ENCODE assay signal across 41 cellular contexts in the genomic region with DNA sequence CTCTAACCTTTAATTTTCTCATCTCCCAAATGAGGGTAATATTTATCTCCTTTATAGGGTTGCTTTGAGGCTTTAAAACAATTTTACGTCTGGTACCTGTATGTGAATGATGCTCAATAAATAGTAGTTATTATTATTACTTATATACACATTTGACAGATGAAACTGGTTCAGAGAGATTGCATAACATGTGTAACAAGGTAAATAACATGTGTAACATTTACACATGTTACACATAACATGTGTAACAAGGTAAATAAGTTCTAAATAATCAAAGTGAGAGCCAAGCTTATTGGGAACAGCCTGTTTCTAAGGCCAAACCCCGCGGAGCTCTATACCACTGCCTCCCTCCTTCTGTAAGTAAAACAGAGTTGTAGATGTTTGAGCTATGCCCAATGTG.
"Had no signal": no experiment of that assay in that cellular context is flagged by ENCODE, and none has a peak within 500 bp of the region (broad histone marks: within the 10 kb centered on the region; RNA-seq: fewer than 3 reads in every experiment).

No MANE protein-coding gene starts in this region.

- H3K27me3 Mint-ChIP-seq: activated naive CD4-positive, alpha-beta T cell treated with anti-CD3 and anti-CD28 coated beads, Interleukin-2, amount 10 ng/mL, durations not matched to agents 7 days and 5 days; brain had no signal

- DNase-seq: activated effector memory CD4-positive, alpha-beta T cell treated with anti-CD3 and anti-CD28 coated beads, Interleukin-2, amount 50 U/mL, for 16 hours; activated effector memory CD4-positive, alpha-beta T cell treated with Interleukin-2 at 50 U/mL for 16 hours; activated gamma-delta T cell; activated gamma-delta T cell treated with Interleukin-2 at 50 U/mL for 16 hours; activated naive CD4-positive, alpha-beta T cell; activated naive CD4-positive, alpha-beta T cell treated with anti-CD3 and anti-CD28 coated beads for 36 hours; activated naive CD4-positive, alpha-beta T cell treated with anti-CD3 and anti-CD28 coated beads, Interleukin-2, amount 10 ng/mL, durations not matched to agents 7 days and 5 days; activated naive CD4-positive, alpha-beta T cell treated with anti-CD3 and anti-CD28 coated beads, Interleukin-2, amount 50 U/mL, for 16 hours; activated naive CD4-positive, alpha-beta T cell treated with Interleukin-2 at 50 U/mL for 16 hours; activated naive CD8-positive, alpha-beta T cell treated with anti-CD3 and anti-CD28 coated beads for 36 hours; activated naive CD8-positive, alpha-beta T cell treated with anti-CD3 and anti-CD28 coated beads, Interleukin-2, amount 10 ng/mL, durations not matched to agents 7 days and 5 days; activated naive CD8-positive, alpha-beta T cell treated with anti-CD3 and anti-CD28 coated beads, Interleukin-2, amount 50 U/mL, for 24 hours; activated T-cell treated with anti-CD3 and anti-CD28 coated beads for 4 hours; activated T-cell treated with anti-CD3 and anti-CD28 coated beads, Interleukin-2, amount 50 U/mL, for 1 hour; activated T-cell treated with anti-CD3 and anti-CD28 coated beads, Interleukin-2, amount 50 U/mL, for 24 hours; activated T-cell treated with anti-CD3 and anti-CD28 coated beads, Interleukin-2, amount 50 U/mL, for 4 hours; activated T-cell treated with anti-CD3 and anti-CD28 coated beads, Interleukin-2, amount 50 U/mL, for 48 hours; activated T-cell treated with anti-CD3 and anti-CD28 coated beads, Interleukin-2, amount 50 U/mL, for 72 hours; adrenal gland; amniotic stem cell; amygdala; anterior cingulate cortex; aorta; body of pancreas; brain microvascular endothelial cell; caudate nucleus; central memory CD4-positive, alpha-beta T cell; cerebellar nuclear complex had no signal

- H3K9me3 Mint-ChIP-seq: activated naive CD4-positive, alpha-beta T cell treated with anti-CD3 and anti-CD28 coated beads for 36 hours; activated naive CD4-positive, alpha-beta T cell treated with anti-CD3 and anti-CD28 coated beads, Interleukin-2, amount 10 ng/mL, durations not matched to agents 7 days and 5 days; activated naive CD4-positive, alpha-beta T cell treated with anti-CD3 and anti-CD28 coated beads, Interleukin-2, amount 50 U/mL, for 24 hours; activated naive CD4-positive, alpha-beta T cell treated with anti-CD3 and anti-CD28 coated beads, Interleukin-2, amount 50 U/mL, for 72 hours; activated naive CD8-positive, alpha-beta T cell treated with anti-CD3 and anti-CD28 coated beads for 36 hours; activated naive CD8-positive, alpha-beta T cell treated with anti-CD3 and anti-CD28 coated beads, Interleukin-2, amount 10 ng/mL, durations not matched to agents 7 days and 5 days; activated naive CD8-positive, alpha-beta T cell treated with anti-CD3 and anti-CD28 coated beads, Interleukin-2, amount 50 U/mL, for 24 hours; activated T-cell treated with anti-CD3 and anti-CD28 coated beads, Interleukin-2, amount 50 U/mL, for 24 hours; activated T-cell treated with anti-CD3 and anti-CD28 coated beads, Interleukin-2, amount 50 U/mL, for 4 hours; activated T-cell treated with anti-CD3 and anti-CD28 coated beads, Interleukin-2, amount 50 U/mL, for 72 hours; activated T-helper 1 cell treated with anti-CD3 and anti-CD28 coated beads, Interleukin-12 subunit alpha, Interleukin-12 subunit beta, Interleukin-2, Interleukin-4 antibody, amounts not matched to agents 30 ng/mL and 10 ng/mL and 1 ng/mL, durations not matched to agents 14 hours and 24 hours and 36 hours; activated T-helper 17 cell treated with anti-CD3 and anti-CD28 coated beads, Interleukin-2, amount 50 U/mL, for 72 hours; activated T-helper 2 cell treated with anti-CD3 and anti-CD28 coated beads, Interferon-gamma antibody, Interleukin-2, Interleukin-4, amounts not matched to agents 10 μg/mL and 5 μg/mL and 100 μg/mL, durations not matched to agents 14 hours and 24 hours and 36 hours; brain had no signal

- H3K36me3 Mint-ChIP-seq: activated naive CD4-positive, alpha-beta T cell treated with anti-CD3 and anti-CD28 coated beads, Interleukin-2, amount 10 ng/mL, durations not matched to agents 7 days and 5 days; activated naive CD4-positive, alpha-beta T cell treated with anti-CD3 and anti-CD28 coated beads, Interleukin-2, amount 50 U/mL, for 24 hours; activated naive CD4-positive, alpha-beta T cell treated with anti-CD3 and anti-CD28 coated beads, Interleukin-2, amount 50 U/mL, for 72 hours; activated naive CD8-positive, alpha-beta T cell; activated naive CD8-positive, alpha-beta T cell treated with anti-CD3 and anti-CD28 coated beads for 36 hours; activated naive CD8-positive, alpha-beta T cell treated with anti-CD3 and anti-CD28 coated beads, Interleukin-2, amount 10 ng/mL, durations not matched to agents 7 days and 5 days had no signal

- H3K27ac Mint-ChIP-seq: activated naive CD4-positive, alpha-beta T cell treated with anti-CD3 and anti-CD28 coated beads for 36 hours; activated naive CD4-positive, alpha-beta T cell treated with anti-CD3 and anti-CD28 coated beads, Interleukin-2, amount 10 ng/mL, durations not matched to agents 7 days and 5 days; activated naive CD4-positive, alpha-beta T cell treated with anti-CD3 and anti-CD28 coated beads, Interleukin-2, amount 50 U/mL, for 72 hours; activated naive CD8-positive, alpha-beta T cell; activated naive CD8-positive, alpha-beta T cell treated with anti-CD3 and anti-CD28 coated beads for 36 hours; activated naive CD8-positive, alpha-beta T cell treated with anti-CD3 and anti-CD28 coated beads, Interleukin-2, amount 10 ng/mL, durations not matched to agents 7 days and 5 days; activated naive CD8-positive, alpha-beta T cell treated with anti-CD3 and anti-CD28 coated beads, Interleukin-2, amount 50 U/mL, for 24 hours; activated T-cell treated with anti-CD3 and anti-CD28 coated beads, Interleukin-2, amount 50 U/mL, for 24 hours; activated T-cell treated with anti-CD3 and anti-CD28 coated beads, Interleukin-2, amount 50 U/mL, for 72 hours; activated T-helper 1 cell treated with anti-CD3 and anti-CD28 coated beads, Interleukin-12 subunit alpha, Interleukin-12 subunit beta, Interleukin-2, Interleukin-4 antibody, amounts not matched to agents 30 ng/mL and 10 ng/mL and 1 ng/mL, durations not matched to agents 14 hours and 24 hours and 36 hours; activated T-helper 17 cell treated with anti-CD3 and anti-CD28 coated beads, Interleukin-2, amount 50 U/mL, for 72 hours; activated T-helper 2 cell treated with anti-CD3 and anti-CD28 coated beads, Interferon-gamma antibody, Interleukin-2, Interleukin-4, amounts not matched to agents 10 μg/mL and 5 μg/mL and 100 μg/mL, durations not matched to agents 14 hours and 24 hours and 36 hours; brain had no signal

- H3K9me3 ChIP-seq: adrenal gland, ascending aorta, body of pancreas, breast epithelium had no signal

- H3K36me3 ChIP-seq: adrenal gland, ascending aorta, brain microvascular endothelial cell, breast epithelium, cardiac muscle cell had no signal

- FAIRE-seq: astrocyte, bronchial epithelial cell had no signal

- H3K27me3 ChIP-seq: adrenal gland, ascending aorta, body of pancreas, brain microvascular endothelial cell, breast epithelium, cardiac muscle cell had no signal

- H3K4me1 Mint-ChIP-seq: activated naive CD4-positive, alpha-beta T cell treated with anti-CD3 and anti-CD28 coated beads, Interleukin-2, amount 10 ng/mL, durations not matched to agents 7 days and 5 days; activated naive CD4-positive, alpha-beta T cell treated with anti-CD3 and anti-CD28 coated beads, Interleukin-2, amount 50 U/mL, for 24 hours; activated naive CD8-positive, alpha-beta T cell treated with anti-CD3 and anti-CD28 coated beads for 36 hours; activated naive CD8-positive, alpha-beta T cell treated with anti-CD3 and anti-CD28 coated beads, Interleukin-2, amount 10 ng/mL, durations not matched to agents 7 days and 5 days; activated naive CD8-positive, alpha-beta T cell treated with anti-CD3 and anti-CD28 coated beads, Interleukin-2, amount 50 U/mL, for 24 hours; activated T-helper 17 cell treated with anti-CD3 and anti-CD28 coated beads, Interleukin-2, amount 50 U/mL, for 72 hours; central memory CD8-positive, alpha-beta T cell had no signal

- ATAC-seq: activated naive CD4-positive, alpha-beta T cell treated with anti-CD3 and anti-CD28 coated beads, Interleukin-2, amount 50 U/mL, for 72 hours; activated naive CD8-positive, alpha-beta T cell treated with anti-CD3 and anti-CD28 coated beads, Interleukin-2, amount 50 U/mL, for 24 hours; activated T-cell treated with anti-CD3 and anti-CD28 coated beads, Interleukin-2, amount 50 U/mL, for 4 hours; activated T-cell treated with anti-CD3 and anti-CD28 coated beads, Interleukin-2, amount 50 U/mL, for 72 hours; activated T-helper 17 cell treated with anti-CD3 and anti-CD28 coated beads, Interleukin-2, amount 50 U/mL, for 72 hours; body of pancreas had no signal

- H3K4me3 ChIP-seq: adrenal gland, ascending aorta, body of pancreas, breast epithelium, cardiac muscle cell had no signal

- H3K4me3 Mint-ChIP-seq: activated naive CD4-positive, alpha-beta T cell treated with anti-CD3 and anti-CD28 coated beads for 36 hours; activated naive CD4-positive, alpha-beta T cell treated with anti-CD3 and anti-CD28 coated beads, Interleukin-2, amount 10 ng/mL, durations not matched to agents 7 days and 5 days; activated naive CD4-positive, alpha-beta T cell treated with anti-CD3 and anti-CD28 coated beads, Interleukin-2, amount 50 U/mL, for 24 hours; activated naive CD8-positive, alpha-beta T cell; activated naive CD8-positive, alpha-beta T cell treated with anti-CD3 and anti-CD28 coated beads for 36 hours; activated naive CD8-positive, alpha-beta T cell treated with anti-CD3 and anti-CD28 coated beads, Interleukin-2, amount 10 ng/mL, durations not matched to agents 7 days and 5 days; activated naive CD8-positive, alpha-beta T cell treated with anti-CD3 and anti-CD28 coated beads, Interleukin-2, amount 50 U/mL, for 24 hours; activated T-cell treated with anti-CD3 and anti-CD28 coated beads, Interleukin-2, amount 50 U/mL, for 24 hours; activated T-cell treated with anti-CD3 and anti-CD28 coated beads, Interleukin-2, amount 50 U/mL, for 4 hours; activated T-cell treated with anti-CD3 and anti-CD28 coated beads, Interleukin-2, amount 50 U/mL, for 72 hours; activated T-helper 1 cell treated with anti-CD3 and anti-CD28 coated beads, Interleukin-12 subunit alpha, Interleukin-12 subunit beta, Interleukin-2, Interleukin-4 antibody, amounts not matched to agents 30 ng/mL and 10 ng/mL and 1 ng/mL, durations not matched to agents 14 hours and 24 hours and 36 hours; activated T-helper 17 cell treated with anti-CD3 and anti-CD28 coated beads, Interleukin-2, amount 50 U/mL, for 72 hours; brain; central memory CD8-positive, alpha-beta T cell had no signal

- H3K27ac ChIP-seq: adrenal gland, ascending aorta, body of pancreas, brain microvascular endothelial cell, breast epithelium, cardiac muscle cell had no signal

- H3K4me1 ChIP-seq: breast epithelium had no signal
